12 cellular contexts compared by ENCODE assay signal in the genomic region with DNA sequence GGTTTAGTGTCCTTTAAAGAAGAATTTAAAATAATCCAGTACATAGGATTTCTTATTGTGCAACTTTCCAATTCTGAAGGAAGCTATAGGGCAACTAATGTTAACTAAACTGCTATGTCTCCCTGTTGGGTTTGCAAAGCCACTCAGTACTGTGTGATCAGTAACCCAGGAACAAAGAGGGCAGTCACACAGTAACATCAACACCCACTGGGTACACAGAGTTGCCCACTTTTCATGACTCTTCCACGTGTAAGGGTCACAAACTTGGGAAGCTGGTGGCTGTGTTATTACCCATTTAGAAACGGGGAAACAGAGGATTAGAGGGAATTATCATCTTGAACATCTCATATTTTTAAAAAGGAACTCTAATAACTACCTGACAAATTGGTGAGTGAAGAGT.
A peak's percentile ranks its signal among the peaks of the same experiment; 100 is the strongest.
DNase-seq lines count a peak whose midpoint lies in the region; ATAC-seq and TF ChIP-seq lines count a peak whose summit lies in the region.
"Had no signal": no experiment of that assay in that cellular context is flagged by ENCODE, and none has a peak within 500 bp of the region (broad histone marks: within the 10 kb centered on the region; RNA-seq: fewer than 3 reads in every experiment).

No MANE protein-coding gene starts in this region.

- H3K4me3 Mint-ChIP-seq in Calu3 (ENCODE audit: low read depth, unreplicated experiment) = no peak overlapping the region

- peak overlapping the region; percentile 31 for H3K27ac Mint-ChIP-seq in Calu3 (ENCODE audit: unreplicated experiment)

- intact Hi-C loops in Calu3 (cut with micrococcal nuclease; ENCODE audit: unreplicated experiment) = loop anchor here (10.0 kb wide), 1 partner anchor 49 kb away; no protein-coding TSS in a partner anchor

- peaks cover 80% of the 10 kb centered on the region for H3K4me1 ChIP-seq in RWPE2 (ENCODE audit: insufficient read depth, poor library complexity, severe bottlenecking)
- H3K4me1 ChIP-seq: adrenal gland had no signal

- no peaks in the 10 kb centered on the region for H3K27me3 Mint-ChIP-seq in Calu3 (ENCODE audit: unreplicated experiment)

- BruUV-seq in Calu3 (replicated peaks; lab: Mats Ljungman, UMichigan) = no TSS peak

- no peaks in the 10 kb centered on the region for H3K9me3 Mint-ChIP-seq in Calu3 (ENCODE audit: low read depth, unreplicated experiment)

- peaks cover 94% of the 10 kb centered on the region for H3K36me3 ChIP-seq in RWPE2 (ENCODE audit: low read depth)
- H3K36me3 ChIP-seq: adrenal gland had no signal

- H3K4me3 ChIP-seq in RWPE2 (ENCODE audit: severe bottlenecking) = no peak overlapping the region
- H3K4me3 ChIP-seq: adrenal gland had no signal

- ATAC-seq in RWPE2 (ENCODE audit: low read depth) (no peak), GM21786 (IDR thresholded peaks at IDR 0.05; ENCODE audit: unreplicated experiment) (no peak), GM19463 (IDR thresholded peaks at IDR 0.05; ENCODE audit: unreplicated experiment) (no peak)

- DNase-seq in Calu3 = no peak
- no peak for DNase-seq in RWPE2 (ENCODE audit: low spot score)
- DNase-seq in epithelial cell of prostate (ENCODE audit: low read depth, low spot score) = no peak
- no peak for DNase-seq in NCI-H2196 (lab: John Stamatoyannopoulos, UW; ENCODE audit: unreplicated experiment)
- DNase-seq: adrenal gland, COR-L47, NCI-H1048, NCI-H345, OCI-M1 had no signal

- H3K27ac ChIP-seq in C4-2B = peak overlapping the region; percentile 68; the same call in 1 of the 2 replicates
- peak overlapping the region; percentile 97 for H3K27ac ChIP-seq in RWPE2 (ENCODE audit: poor library complexity, severe bottlenecking)
- peak overlapping the region; percentile 96 for H3K27ac ChIP-seq in epithelial cell of prostate
- H3K27ac ChIP-seq: adrenal gland had no signal

- CTCF ChIA-PET in Calu3 (lab: Charles Lee) = interaction anchor here (0.6 kb wide), 1 partner anchor 789 kb away, joined by 5 read pairs; no protein-coding TSS in a partner anchor

- H3K27me3 ChIP-seq in RWPE2 (ENCODE audit: insufficient read depth, poor library complexity, severe bottlenecking) = no peaks in the 10 kb centered on the region
- H3K27me3 ChIP-seq: adrenal gland had no signal

- peaks cover 39% of the 10 kb centered on the region for H3K4me1 Mint-ChIP-seq in Calu3 (ENCODE audit: low read depth, unreplicated experiment)

- H3K36me3 Mint-ChIP-seq in Calu3 (ENCODE audit: insufficient read depth, unreplicated experiment) = peaks cover 55% of the 10 kb centered on the region

- no peaks in the 10 kb centered on the region for H3K9me3 ChIP-seq in RWPE2 (ENCODE audit: severe bottlenecking)
- H3K9me3 ChIP-seq: adrenal gland had no signal

- TF ChIP-seq CTCF in C4-2B (conservative IDR thresholded peaks at IDR 0.05) (no peak), Calu3 (IDR thresholded peaks at IDR 0.05; ENCODE audit: unreplicated experiment) (no peak), RWPE2 (IDR thresholded peaks at IDR 0.05; ENCODE audit: poor library complexity, severe bottlenecking) (no peak)
